ENCODE assay signal across 1 cellular context in the genomic region with DNA sequence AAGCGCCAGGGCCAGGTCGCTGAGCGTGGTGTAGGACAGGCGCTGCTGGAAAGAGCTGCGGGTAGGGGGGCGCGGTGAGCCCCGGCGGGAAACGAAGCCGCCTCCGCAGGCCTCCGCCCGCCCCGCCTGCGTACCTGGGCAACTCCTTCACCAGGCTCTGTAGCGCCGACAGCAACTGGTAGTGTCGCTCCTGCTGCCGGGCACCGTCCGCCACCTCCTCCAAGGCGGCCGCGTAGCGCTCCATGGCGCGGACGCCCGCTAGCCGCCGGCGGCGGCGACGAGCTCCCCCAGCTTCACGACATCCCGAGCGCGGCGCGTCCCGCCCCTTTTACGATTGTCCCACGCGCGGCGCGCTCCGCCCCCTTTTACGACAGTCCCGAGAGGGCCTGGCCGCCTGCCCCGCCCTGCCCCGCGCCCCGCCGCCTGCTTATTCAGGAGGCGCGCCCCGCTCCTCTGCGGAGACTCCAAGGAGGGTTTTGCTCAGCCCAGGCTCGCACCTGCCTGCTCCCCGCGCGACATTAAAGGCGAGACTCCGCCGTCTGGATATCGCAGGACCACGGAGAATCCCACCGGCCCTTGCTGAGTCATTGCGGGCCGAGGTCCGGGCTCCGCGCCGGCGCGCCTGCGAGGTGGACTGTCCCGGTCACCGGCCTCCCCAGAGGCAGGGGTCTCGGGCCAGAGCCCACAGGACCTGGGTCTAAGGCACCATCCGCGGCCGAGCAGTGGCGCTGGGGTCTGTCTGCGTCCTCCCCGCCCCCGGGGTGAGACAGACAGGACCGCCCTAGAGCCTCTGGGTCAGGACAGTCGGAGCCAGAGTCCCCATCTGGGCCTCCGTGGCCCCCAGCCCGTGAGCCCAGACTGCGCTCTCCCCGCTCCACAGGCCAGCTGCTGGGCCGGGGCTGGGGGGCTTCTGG.
TF ChIP-seq lines count a peak whose summit lies in the region.

A gene (minus strand): TSS at position 316 of the 914 bp plus-strand sequence. CDS start 72 bp downstream, at position 244.

TF ChIP-seq in HepG2, 621 proteins besides CTCF, POLR2A, EP300 and RAD21 (continued from another document and continues in another):
- TF ChIP-seq ZC3H13 (CRISPR knock-in tag; IDR thresholded peaks at IDR 0.05) (peak; percentile 41; the same call in 1 of the 2 replicates), ZNF274 (CRISPR knock-in tag; IDR thresholded peaks at IDR 0.05) (no peak), MAF1 (CRISPR knock-in tag; IDR thresholded peaks at IDR 0.05; ENCODE audit: borderline replicate concordance) (no peak), ZNF121 (CRISPR knock-in tag; IDR thresholded peaks at IDR 0.05) (0 out of 2 replicates have a peak, but pooled peaks have one; percentile 33), ZBTB7A (CRISPR knock-in tag; IDR thresholded peaks at IDR 0.05) (no peak), KLF6 (CRISPR knock-in tag; IDR thresholded peaks at IDR 0.05) (peak; percentile 57; the same call in 1 of the 2 replicates), PCBP2 (optimal IDR thresholded peaks at IDR 0.05; ENCODE audit: low read depth, low read length, poor library complexity, severe bottlenecking) (no peak), EHMT2 (IDR thresholded peaks at IDR 0.05; ENCODE audit: borderline replicate concordance, low read depth, low read length) (no peak), ZNF816 (CRISPR knock-in tag; IDR thresholded peaks at IDR 0.05; ENCODE audit: borderline replicate concordance) (peak; percentile 88), ZNF44 (CRISPR knock-in tag; IDR thresholded peaks at IDR 0.05) (no peak), ZNF883 (CRISPR knock-in tag; IDR thresholded peaks at IDR 0.05; ENCODE audit: not compliant biosample characterization) (peak; percentile 81), IRF2 (CRISPR knock-in tag; IDR thresholded peaks at IDR 0.05) (0 out of 2 replicates have a peak, but pooled peaks have one; percentile 40), FOSL2 (CRISPR knock-in tag; IDR thresholded peaks at IDR 0.05) (peak; percentile 51)
- TF ChIP-seq, protein P1, sequence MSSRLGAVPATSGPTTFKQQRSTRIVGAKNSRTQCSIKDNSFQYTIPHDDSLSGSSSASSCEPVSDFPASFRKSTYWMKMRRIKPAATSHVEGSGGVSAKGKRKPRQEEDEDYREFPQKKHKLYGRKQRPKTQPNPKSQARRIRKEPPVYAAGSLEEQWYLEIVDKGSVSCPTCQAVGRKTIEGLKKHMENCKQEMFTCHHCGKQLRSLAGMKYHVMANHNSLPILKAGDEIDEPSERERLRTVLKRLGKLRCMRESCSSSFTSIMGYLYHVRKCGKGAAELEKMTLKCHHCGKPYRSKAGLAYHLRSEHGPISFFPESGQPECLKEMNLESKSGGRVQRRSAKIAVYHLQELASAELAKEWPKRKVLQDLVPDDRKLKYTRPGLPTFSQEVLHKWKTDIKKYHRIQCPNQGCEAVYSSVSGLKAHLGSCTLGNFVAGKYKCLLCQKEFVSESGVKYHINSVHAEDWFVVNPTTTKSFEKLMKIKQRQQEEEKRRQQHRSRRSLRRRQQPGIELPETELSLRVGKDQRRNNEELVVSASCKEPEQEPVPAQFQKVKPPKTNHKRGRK (CRISPR knock-in tag; IDR thresholded peaks at IDR 0.05), result no peak
- TF ChIP-seq, protein P2, sequence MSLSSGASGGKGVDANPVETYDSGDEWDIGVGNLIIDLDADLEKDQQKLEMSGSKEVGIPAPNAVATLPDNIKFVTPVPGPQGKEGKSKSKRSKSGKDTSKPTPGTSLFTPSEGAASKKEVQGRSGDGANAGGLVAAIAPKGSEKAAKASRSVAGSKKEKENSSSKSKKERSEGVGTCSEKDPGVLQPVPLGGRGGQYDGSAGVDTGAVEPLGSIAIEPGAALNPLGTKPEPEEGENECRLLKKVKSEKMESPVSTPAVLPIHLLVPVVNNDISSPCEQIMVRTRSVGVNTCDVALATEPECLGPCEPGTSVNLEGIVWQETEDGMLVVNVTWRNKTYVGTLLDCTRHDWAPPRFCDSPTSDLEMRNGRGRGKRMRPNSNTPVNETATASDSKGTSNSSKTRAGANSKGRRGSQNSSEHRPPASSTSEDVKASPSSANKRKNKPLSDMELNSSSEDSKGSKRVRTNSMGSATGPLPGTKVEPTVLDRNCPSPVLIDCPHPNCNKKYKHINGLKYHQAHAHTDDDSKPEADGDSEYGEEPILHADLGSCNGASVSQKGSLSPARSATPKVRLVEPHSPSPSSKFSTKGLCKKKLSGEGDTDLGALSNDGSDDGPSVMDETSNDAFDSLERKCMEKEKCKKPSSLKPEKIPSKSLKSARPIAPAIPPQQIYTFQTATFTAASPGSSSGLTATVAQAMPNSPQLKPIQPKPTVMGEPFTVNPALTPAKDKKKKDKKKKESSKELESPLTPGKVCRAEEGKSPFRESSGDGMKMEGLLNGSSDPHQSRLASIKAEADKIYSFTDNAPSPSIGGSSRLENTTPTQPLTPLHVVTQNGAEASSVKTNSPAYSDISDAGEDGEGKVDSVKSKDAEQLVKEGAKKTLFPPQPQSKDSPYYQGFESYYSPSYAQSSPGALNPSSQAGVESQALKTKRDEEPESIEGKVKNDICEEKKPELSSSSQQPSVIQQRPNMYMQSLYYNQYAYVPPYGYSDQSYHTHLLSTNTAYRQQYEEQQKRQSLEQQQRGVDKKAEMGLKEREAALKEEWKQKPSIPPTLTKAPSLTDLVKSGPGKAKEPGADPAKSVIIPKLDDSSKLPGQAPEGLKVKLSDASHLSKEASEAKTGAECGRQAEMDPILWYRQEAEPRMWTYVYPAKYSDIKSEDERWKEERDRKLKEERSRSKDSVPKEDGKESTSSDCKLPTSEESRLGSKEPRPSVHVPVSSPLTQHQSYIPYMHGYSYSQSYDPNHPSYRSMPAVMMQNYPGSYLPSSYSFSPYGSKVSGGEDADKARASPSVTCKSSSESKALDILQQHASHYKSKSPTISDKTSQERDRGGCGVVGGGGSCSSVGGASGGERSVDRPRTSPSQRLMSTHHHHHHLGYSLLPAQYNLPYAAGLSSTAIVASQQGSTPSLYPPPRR (CRISPR knock-in tag; IDR thresholded peaks at IDR 0.05; ENCODE audit: borderline replicate concordance), result no peak
- TF ChIP-seq, protein P3, sequence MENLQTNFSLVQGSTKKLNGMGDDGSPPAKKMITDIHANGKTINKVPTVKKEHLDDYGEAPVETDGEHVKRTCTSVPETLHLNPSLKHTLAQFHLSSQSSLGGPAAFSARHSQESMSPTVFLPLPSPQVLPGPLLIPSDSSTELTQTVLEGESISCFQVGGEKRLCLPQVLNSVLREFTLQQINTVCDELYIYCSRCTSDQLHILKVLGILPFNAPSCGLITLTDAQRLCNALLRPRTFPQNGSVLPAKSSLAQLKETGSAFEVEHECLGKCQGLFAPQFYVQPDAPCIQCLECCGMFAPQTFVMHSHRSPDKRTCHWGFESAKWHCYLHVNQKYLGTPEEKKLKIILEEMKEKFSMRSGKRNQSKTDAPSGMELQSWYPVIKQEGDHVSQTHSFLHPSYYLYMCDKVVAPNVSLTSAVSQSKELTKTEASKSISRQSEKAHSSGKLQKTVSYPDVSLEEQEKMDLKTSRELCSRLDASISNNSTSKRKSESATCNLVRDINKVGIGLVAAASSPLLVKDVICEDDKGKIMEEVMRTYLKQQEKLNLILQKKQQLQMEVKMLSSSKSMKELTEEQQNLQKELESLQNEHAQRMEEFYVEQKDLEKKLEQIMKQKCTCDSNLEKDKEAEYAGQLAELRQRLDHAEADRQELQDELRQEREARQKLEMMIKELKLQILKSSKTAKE (CRISPR knock-in tag; IDR thresholded peaks at IDR 0.05; ENCODE audit: borderline replicate concordance), result peak; percentile 29; the same call in 1 of the 2 replicates
- TF ChIP-seq, protein P4, sequence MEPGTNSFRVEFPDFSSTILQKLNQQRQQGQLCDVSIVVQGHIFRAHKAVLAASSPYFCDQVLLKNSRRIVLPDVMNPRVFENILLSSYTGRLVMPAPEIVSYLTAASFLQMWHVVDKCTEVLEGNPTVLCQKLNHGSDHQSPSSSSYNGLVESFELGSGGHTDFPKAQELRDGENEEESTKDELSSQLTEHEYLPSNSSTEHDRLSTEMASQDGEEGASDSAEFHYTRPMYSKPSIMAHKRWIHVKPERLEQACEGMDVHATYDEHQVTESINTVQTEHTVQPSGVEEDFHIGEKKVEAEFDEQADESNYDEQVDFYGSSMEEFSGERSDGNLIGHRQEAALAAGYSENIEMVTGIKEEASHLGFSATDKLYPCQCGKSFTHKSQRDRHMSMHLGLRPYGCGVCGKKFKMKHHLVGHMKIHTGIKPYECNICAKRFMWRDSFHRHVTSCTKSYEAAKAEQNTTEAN (CRISPR knock-in tag; conservative IDR thresholded peaks at IDR 0.05), result 0 out of 2 replicates have a peak, but pooled peaks have one; percentile 58
- TF ChIP-seq, protein P5, sequence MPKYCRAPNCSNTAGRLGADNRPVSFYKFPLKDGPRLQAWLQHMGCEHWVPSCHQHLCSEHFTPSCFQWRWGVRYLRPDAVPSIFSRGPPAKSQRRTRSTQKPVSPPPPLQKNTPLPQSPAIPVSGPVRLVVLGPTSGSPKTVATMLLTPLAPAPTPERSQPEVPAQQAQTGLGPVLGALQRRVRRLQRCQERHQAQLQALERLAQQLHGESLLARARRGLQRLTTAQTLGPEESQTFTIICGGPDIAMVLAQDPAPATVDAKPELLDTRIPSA (CRISPR knock-in tag; IDR thresholded peaks at IDR 0.05; ENCODE audit: borderline replicate concordance), result peak; percentile 31; the same call in 1 of the 2 replicates
- TF ChIP-seq, protein P6, sequence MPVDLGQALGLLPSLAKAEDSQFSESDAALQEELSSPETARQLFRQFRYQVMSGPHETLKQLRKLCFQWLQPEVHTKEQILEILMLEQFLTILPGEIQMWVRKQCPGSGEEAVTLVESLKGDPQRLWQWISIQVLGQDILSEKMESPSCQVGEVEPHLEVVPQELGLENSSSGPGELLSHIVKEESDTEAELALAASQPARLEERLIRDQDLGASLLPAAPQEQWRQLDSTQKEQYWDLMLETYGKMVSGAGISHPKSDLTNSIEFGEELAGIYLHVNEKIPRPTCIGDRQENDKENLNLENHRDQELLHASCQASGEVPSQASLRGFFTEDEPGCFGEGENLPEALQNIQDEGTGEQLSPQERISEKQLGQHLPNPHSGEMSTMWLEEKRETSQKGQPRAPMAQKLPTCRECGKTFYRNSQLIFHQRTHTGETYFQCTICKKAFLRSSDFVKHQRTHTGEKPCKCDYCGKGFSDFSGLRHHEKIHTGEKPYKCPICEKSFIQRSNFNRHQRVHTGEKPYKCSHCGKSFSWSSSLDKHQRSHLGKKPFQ (CRISPR knock-in tag; IDR thresholded peaks at IDR 0.05; ENCODE audit: insufficient replicate concordance), result peak; percentile 33
- TF ChIP-seq, protein P7, sequence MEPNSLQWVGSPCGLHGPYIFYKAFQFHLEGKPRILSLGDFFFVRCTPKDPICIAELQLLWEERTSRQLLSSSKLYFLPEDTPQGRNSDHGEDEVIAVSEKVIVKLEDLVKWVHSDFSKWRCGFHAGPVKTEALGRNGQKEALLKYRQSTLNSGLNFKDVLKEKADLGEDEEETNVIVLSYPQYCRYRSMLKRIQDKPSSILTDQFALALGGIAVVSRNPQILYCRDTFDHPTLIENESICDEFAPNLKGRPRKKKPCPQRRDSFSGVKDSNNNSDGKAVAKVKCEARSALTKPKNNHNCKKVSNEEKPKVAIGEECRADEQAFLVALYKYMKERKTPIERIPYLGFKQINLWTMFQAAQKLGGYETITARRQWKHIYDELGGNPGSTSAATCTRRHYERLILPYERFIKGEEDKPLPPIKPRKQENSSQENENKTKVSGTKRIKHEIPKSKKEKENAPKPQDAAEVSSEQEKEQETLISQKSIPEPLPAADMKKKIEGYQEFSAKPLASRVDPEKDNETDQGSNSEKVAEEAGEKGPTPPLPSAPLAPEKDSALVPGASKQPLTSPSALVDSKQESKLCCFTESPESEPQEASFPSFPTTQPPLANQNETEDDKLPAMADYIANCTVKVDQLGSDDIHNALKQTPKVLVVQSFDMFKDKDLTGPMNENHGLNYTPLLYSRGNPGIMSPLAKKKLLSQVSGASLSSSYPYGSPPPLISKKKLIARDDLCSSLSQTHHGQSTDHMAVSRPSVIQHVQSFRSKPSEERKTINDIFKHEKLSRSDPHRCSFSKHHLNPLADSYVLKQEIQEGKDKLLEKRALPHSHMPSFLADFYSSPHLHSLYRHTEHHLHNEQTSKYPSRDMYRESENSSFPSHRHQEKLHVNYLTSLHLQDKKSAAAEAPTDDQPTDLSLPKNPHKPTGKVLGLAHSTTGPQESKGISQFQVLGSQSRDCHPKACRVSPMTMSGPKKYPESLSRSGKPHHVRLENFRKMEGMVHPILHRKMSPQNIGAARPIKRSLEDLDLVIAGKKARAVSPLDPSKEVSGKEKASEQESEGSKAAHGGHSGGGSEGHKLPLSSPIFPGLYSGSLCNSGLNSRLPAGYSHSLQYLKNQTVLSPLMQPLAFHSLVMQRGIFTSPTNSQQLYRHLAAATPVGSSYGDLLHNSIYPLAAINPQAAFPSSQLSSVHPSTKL (CRISPR knock-in tag; IDR thresholded peaks at IDR 0.05), result peak; percentile 31; the same call in 1 of the 2 replicates
- TF ChIP-seq, protein P8, sequence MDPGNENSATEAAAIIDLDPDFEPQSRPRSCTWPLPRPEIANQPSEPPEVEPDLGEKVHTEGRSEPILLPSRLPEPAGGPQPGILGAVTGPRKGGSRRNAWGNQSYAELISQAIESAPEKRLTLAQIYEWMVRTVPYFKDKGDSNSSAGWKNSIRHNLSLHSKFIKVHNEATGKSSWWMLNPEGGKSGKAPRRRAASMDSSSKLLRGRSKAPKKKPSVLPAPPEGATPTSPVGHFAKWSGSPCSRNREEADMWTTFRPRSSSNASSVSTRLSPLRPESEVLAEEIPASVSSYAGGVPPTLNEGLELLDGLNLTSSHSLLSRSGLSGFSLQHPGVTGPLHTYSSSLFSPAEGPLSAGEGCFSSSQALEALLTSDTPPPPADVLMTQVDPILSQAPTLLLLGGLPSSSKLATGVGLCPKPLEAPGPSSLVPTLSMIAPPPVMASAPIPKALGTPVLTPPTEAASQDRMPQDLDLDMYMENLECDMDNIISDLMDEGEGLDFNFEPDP (CRISPR knock-in tag; conservative IDR thresholded peaks at IDR 0.05), result no peak
- TF ChIP-seq, protein P9, sequence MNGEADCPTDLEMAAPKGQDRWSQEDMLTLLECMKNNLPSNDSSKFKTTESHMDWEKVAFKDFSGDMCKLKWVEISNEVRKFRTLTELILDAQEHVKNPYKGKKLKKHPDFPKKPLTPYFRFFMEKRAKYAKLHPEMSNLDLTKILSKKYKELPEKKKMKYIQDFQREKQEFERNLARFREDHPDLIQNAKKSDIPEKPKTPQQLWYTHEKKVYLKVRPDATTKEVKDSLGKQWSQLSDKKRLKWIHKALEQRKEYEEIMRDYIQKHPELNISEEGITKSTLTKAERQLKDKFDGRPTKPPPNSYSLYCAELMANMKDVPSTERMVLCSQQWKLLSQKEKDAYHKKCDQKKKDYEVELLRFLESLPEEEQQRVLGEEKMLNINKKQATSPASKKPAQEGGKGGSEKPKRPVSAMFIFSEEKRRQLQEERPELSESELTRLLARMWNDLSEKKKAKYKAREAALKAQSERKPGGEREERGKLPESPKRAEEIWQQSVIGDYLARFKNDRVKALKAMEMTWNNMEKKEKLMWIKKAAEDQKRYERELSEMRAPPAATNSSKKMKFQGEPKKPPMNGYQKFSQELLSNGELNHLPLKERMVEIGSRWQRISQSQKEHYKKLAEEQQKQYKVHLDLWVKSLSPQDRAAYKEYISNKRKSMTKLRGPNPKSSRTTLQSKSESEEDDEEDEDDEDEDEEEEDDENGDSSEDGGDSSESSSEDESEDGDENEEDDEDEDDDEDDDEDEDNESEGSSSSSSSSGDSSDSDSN (CRISPR knock-in tag; IDR thresholded peaks at IDR 0.05), result peak; percentile 27; the same call in 1 of the 2 replicates
- TF ChIP-seq, protein P10, sequence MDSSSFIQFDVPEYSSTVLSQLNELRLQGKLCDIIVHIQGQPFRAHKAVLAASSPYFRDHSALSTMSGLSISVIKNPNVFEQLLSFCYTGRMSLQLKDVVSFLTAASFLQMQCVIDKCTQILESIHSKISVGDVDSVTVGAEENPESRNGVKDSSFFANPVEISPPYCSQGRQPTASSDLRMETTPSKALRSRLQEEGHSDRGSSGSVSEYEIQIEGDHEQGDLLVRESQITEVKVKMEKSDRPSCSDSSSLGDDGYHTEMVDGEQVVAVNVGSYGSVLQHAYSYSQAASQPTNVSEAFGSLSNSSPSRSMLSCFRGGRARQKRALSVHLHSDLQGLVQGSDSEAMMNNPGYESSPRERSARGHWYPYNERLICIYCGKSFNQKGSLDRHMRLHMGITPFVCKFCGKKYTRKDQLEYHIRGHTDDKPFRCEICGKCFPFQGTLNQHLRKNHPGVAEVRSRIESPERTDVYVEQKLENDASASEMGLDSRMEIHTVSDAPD (CRISPR knock-in tag; IDR thresholded peaks at IDR 0.05), result no peak
